In genomic region chr12:116057356-116057755, GRCh38 we compare ENCODE assay signal across 1 cellular context.
A peak's percentile ranks its signal among the peaks of the same experiment; 100 is the strongest.
TF ChIP-seq lines count a peak whose summit lies in the region.

No MANE protein-coding gene starts in this region.

TF ChIP-seq in HEK293, 187 proteins besides CTCF, POLR2A, EP300 and RAD21 (continued from another document):
- peak; percentile 54 for TF ChIP-seq BCL6B (tag by site-specific recombination; IDR thresholded peaks at IDR 0.05)
